Comparison of ENCODE assay signal across 36 cellular contexts in genomic region chr6:162463573-162463972, GRCh38.
"Had no signal": no experiment of that assay in that cellular context is flagged by ENCODE, and none has a peak within 500 bp of the region (broad histone marks: within the 10 kb centered on the region; RNA-seq: fewer than 3 reads in every experiment).

No MANE protein-coding gene starts in this region.

- H3K36me3 ChIP-seq: brain microvascular endothelial cell, Peyer's patch, SJSA1 had no signal

- ATAC-seq: activated CD4-positive, alpha-beta T cell treated with anti-CD3 and anti-CD28 coated beads for 36 hours; activated CD4-positive, CD25-positive, alpha-beta regulatory T cell treated with anti-CD3 and anti-CD28 coated beads, Interleukin-2, amount 50 U/mL, for 24 hours; activated CD8-positive, alpha-beta memory T cell treated with anti-CD3 and anti-CD28 coated beads, Interleukin-2, amount 10 ng/mL, durations not matched to agents 7 days and 5 days; activated naive CD8-positive, alpha-beta T cell treated with anti-CD3 and anti-CD28 coated beads, Interleukin-2, amount 50 U/mL, for 24 hours; K562; PC-3; WTC11 had no signal

- H3K27me3 Mint-ChIP-seq: activated CD4-positive, alpha-beta memory T cell treated with anti-CD3 and anti-CD28 coated beads, Interleukin-2, amount 10 ng/mL, durations not matched to agents 7 days and 5 days; activated CD4-positive, alpha-beta T cell treated with anti-CD3 and anti-CD28 coated beads for 36 hours; activated CD8-positive, alpha-beta memory T cell treated with anti-CD3 and anti-CD28 coated beads, Interleukin-2, amount 10 ng/mL, durations not matched to agents 7 days and 5 days; activated naive CD4-positive, alpha-beta T cell treated with anti-CD3 and anti-CD28 coated beads, Interleukin-2, amount 10 ng/mL, durations not matched to agents 7 days and 5 days; activated naive CD8-positive, alpha-beta T cell; activated naive CD8-positive, alpha-beta T cell treated with anti-CD3 and anti-CD28 coated beads, Interleukin-2, amount 50 U/mL, for 24 hours had no signal

- H3K36me3 Mint-ChIP-seq: activated CD8-positive, alpha-beta memory T cell treated with anti-CD3 and anti-CD28 coated beads, Interleukin-2, amount 10 ng/mL, durations not matched to agents 7 days and 5 days; activated naive CD4-positive, alpha-beta T cell treated with anti-CD3 and anti-CD28 coated beads, Interleukin-2, amount 10 ng/mL, durations not matched to agents 7 days and 5 days had no signal

- H3K4me1 Mint-ChIP-seq: activated CD4-positive, alpha-beta memory T cell treated with anti-CD3 and anti-CD28 coated beads, Interleukin-2, amount 10 ng/mL, durations not matched to agents 7 days and 5 days; activated CD4-positive, alpha-beta T cell treated with anti-CD3 and anti-CD28 coated beads for 36 hours; activated CD8-positive, alpha-beta memory T cell treated with anti-CD3 and anti-CD28 coated beads, Interleukin-2, amount 10 ng/mL, durations not matched to agents 7 days and 5 days; activated naive CD4-positive, alpha-beta T cell treated with anti-CD3 and anti-CD28 coated beads, Interleukin-2, amount 10 ng/mL, durations not matched to agents 7 days and 5 days; activated naive CD8-positive, alpha-beta T cell treated with anti-CD3 and anti-CD28 coated beads, Interleukin-2, amount 50 U/mL, for 24 hours; WTC11 had no signal

- H3K27me3 ChIP-seq: brain microvascular endothelial cell, Peyer's patch, SJSA1 had no signal

- H3K9me3 Mint-ChIP-seq: T-helper 2 cell treated with Interferon-gamma antibody and Interleukin-4, amounts not matched to agents 5 μg/mL and 100 μg/mL, for 36 hours had no signal

- H3K27ac ChIP-seq: brain microvascular endothelial cell, Peyer's patch, SJSA1 had no signal

- H3K4me1 ChIP-seq: Peyer's patch, SJSA1 had no signal

- H3K9me3 ChIP-seq: Peyer's patch, SJSA1, SK-N-SH had no signal

- H3K9ac ChIP-seq: SK-N-SH had no signal

- H3K4me2 ChIP-seq: SK-N-SH had no signal

- H3K27ac Mint-ChIP-seq: activated CD4-positive, alpha-beta memory T cell treated with anti-CD3 and anti-CD28 coated beads, Interleukin-2, amount 10 ng/mL, durations not matched to agents 7 days and 5 days; activated CD4-positive, alpha-beta T cell treated with anti-CD3 and anti-CD28 coated beads for 36 hours; activated CD8-positive, alpha-beta memory T cell treated with anti-CD3 and anti-CD28 coated beads, Interleukin-2, amount 10 ng/mL, durations not matched to agents 7 days and 5 days; activated naive CD4-positive, alpha-beta T cell treated with anti-CD3 and anti-CD28 coated beads, Interleukin-2, amount 10 ng/mL, durations not matched to agents 7 days and 5 days; activated naive CD8-positive, alpha-beta T cell; activated naive CD8-positive, alpha-beta T cell treated with anti-CD3 and anti-CD28 coated beads, Interleukin-2, amount 50 U/mL, for 24 hours; T-helper 1 cell treated with Interleukin-12 subunit alpha and Interleukin-12 subunit beta and Interleukin-4 antibody, amounts not matched to agents 30 μg/mL and 1 μg/mL, for 36 hours; T-helper 2 cell treated with Interferon-gamma antibody and Interleukin-4, amounts not matched to agents 5 μg/mL and 100 μg/mL, for 36 hours; WTC11 had no signal

- H3K4me3 Mint-ChIP-seq: activated CD4-positive, alpha-beta memory T cell treated with anti-CD3 and anti-CD28 coated beads, Interleukin-2, amount 10 ng/mL, durations not matched to agents 7 days and 5 days; activated CD4-positive, alpha-beta T cell treated with anti-CD3 and anti-CD28 coated beads for 36 hours; activated CD8-positive, alpha-beta memory T cell treated with anti-CD3 and anti-CD28 coated beads, Interleukin-2, amount 10 ng/mL, durations not matched to agents 7 days and 5 days; activated naive CD4-positive, alpha-beta T cell treated with anti-CD3 and anti-CD28 coated beads, Interleukin-2, amount 10 ng/mL, durations not matched to agents 7 days and 5 days; activated naive CD8-positive, alpha-beta T cell; activated naive CD8-positive, alpha-beta T cell treated with anti-CD3 and anti-CD28 coated beads, Interleukin-2, amount 50 U/mL, for 24 hours; T-helper 1 cell treated with Interleukin-12 subunit alpha and Interleukin-12 subunit beta and Interleukin-4 antibody, amounts not matched to agents 30 μg/mL and 1 μg/mL, for 36 hours; T-helper 2 cell treated with Interferon-gamma antibody and Interleukin-4, amounts not matched to agents 5 μg/mL and 100 μg/mL, for 36 hours; WTC11 had no signal

- H3K4me3 ChIP-seq: K562, Peyer's patch, SJSA1 had no signal

- DNase-seq: activated CD4-positive, alpha-beta memory T cell treated with anti-CD3 and anti-CD28 coated beads, Interleukin-2, amount 10 ng/mL, durations not matched to agents 7 days and 5 days; activated CD4-positive, alpha-beta T cell treated with anti-CD3 and anti-CD28 coated beads for 36 hours; activated CD4-positive, alpha-beta T cell treated with anti-CD3 and anti-CD28 coated beads, Interleukin-2, amount 50 U/mL, for 1 hour; activated CD8-positive, alpha-beta memory T cell treated with anti-CD3 and anti-CD28 coated beads for 24 hours; activated CD8-positive, alpha-beta memory T cell treated with anti-CD3 and anti-CD28 coated beads, Interleukin-2, amount 10 ng/mL, durations not matched to agents 7 days and 5 days; activated CD8-positive, alpha-beta memory T cell treated with anti-CD3 and anti-CD28 coated beads, Interleukin-2, amount 50 U/mL, for 48 hours; activated effector memory CD4-positive, alpha-beta T cell treated with Interleukin-2 at 50 U/mL for 16 hours; activated naive CD4-positive, alpha-beta T cell treated with anti-CD3 and anti-CD28 coated beads, Interleukin-2, amount 10 ng/mL, durations not matched to agents 7 days and 5 days; activated naive CD8-positive, alpha-beta T cell treated with anti-CD3 and anti-CD28 coated beads, Interleukin-2, amount 50 U/mL, for 24 hours; activated T-cell treated with anti-CD3 and anti-CD28 coated beads, Interleukin-2, amount 50 U/mL, for 48 hours; anterior cingulate cortex; brain microvascular endothelial cell; central memory CD4-positive, alpha-beta T cell; NCI-H1092 treated with DMSO at 0.1 percent for 48 hours; NCI-H1417; NCI-H146; NCI-H187; NCI-H2029 treated with DMSO at 0.1 percent for 48 hours; NCI-H2107; NCI-H226; NCI-H446 treated with DMSO at 0.1 percent for 48 hours; NCI-H524 treated with DMSO at 0.1 percent for 48 hours; NCI-H748 treated with DMSO at 0.1 percent for 48 hours; NK-92 treated with Interleukin-12 subunit alpha and Interleukin-12 subunit beta, amount 100 ng/mL, for 24 hours; PC-3; Peyer's patch; RPMI8226; SHP77 treated with DMSO at 0.1 percent for 48 hours; SK-N-SH had no signal
